In genomic region chr11:35963911-35964310, GRCh38 we compare ENCODE assay signal across 19 cellular contexts. TPM values are rescaled to one million over a fixed set of nuclear protein-coding genes. Genes with fewer than 3 reads are reported as not detected.
DNase-seq lines count a peak whose midpoint lies in the region; ATAC-seq and TF ChIP-seq lines count a peak whose summit lies in the region.
"Had no signal": no experiment of that assay in that cellular context is flagged by ENCODE, and none has a peak within 500 bp of the region (broad histone marks: within the 10 kb centered on the region; RNA-seq: fewer than 3 reads in every experiment).

No MANE protein-coding gene starts in this region.

- peak overlapping the region in 9 of 11 experiments; percentile 39 to 80 (median 69); a peak in 14 of 22 replicates for H3K27ac ChIP-seq in BLaER1 treated with 17β-estradiol and CSF1 and Interleukin-3, amounts not matched to agents 10 nM and 100 nM
- H3K27ac ChIP-seq in brain microvascular endothelial cell = no peak overlapping the region
- H3K27ac ChIP-seq in heart left ventricle = peak overlapping the region in 5 of 12 donors; percentile 23 to 77 (median 47)

- peak overlapping the region; percentile 59 for H3K27ac Mint-ChIP-seq in neural crest cell (ENCODE audit: unreplicated experiment)
- no peak overlapping the region for H3K27ac Mint-ChIP-seq in type B pancreatic cell

- in situ Hi-C loops in brain microvascular endothelial cell (cut with HindIII; ENCODE audit: low pct_ligation_motif_present, low sequenced_read_pairs) = no loop called here

- WGBS in heart left ventricle, 4 donors = 65 to 73% (median 70%) methylated on average over 3 of the region's 3 CpGs

- TF ChIP-seq CTCF in brain microvascular endothelial cell (IDR thresholded peaks at IDR 0.05; ENCODE audit: low read depth, low read length, missing control alignments) = no peak
- no peak for TF ChIP-seq CTCF in heart left ventricle (IDR thresholded peaks at IDR 0.05)
- no peak for TF ChIP-seq CTCF in neural crest cell (conservative IDR thresholded peaks at IDR 0.05)
- no peak for TF ChIP-seq CTCF in type B pancreatic cell (conservative IDR thresholded peaks at IDR 0.05)

- H3K4me1 ChIP-seq in BLaER1 treated with 17β-estradiol and CSF1 and Interleukin-3, amounts not matched to agents 10 nM and 100 nM = peaks cover 56 to 84% (median 76%) of the 10 kb centered on the region in 10 experiments
- peaks cover 0 to 43% (median 4%) of the 10 kb centered on the region in 12 donors for H3K4me1 ChIP-seq in heart left ventricle
- H3K4me1 ChIP-seq: BE2C had no signal

- H3K27me3 Mint-ChIP-seq in neural crest cell (ENCODE audit: low read depth) = no peaks in the 10 kb centered on the region
- no peaks in the 10 kb centered on the region for H3K27me3 Mint-ChIP-seq in type B pancreatic cell

- peak overlapping the region in 7 of 10 experiments; percentile 9 to 37 (median 28); a peak in 7 of 20 replicates for H3K4me3 ChIP-seq in BLaER1 treated with 17β-estradiol and CSF1 and Interleukin-3, amounts not matched to agents 10 nM and 100 nM
- H3K4me3 ChIP-seq in brain microvascular endothelial cell (ENCODE audit: low read depth, low read length) (no peak overlapping the region), heart left ventricle (no peak overlapping the region)
- H3K4me3 ChIP-seq: GM12878, K562 had no signal

- H3K27me3 ChIP-seq in BLaER1 treated with 17β-estradiol and CSF1 and Interleukin-3, amounts not matched to agents 10 nM and 100 nM = no peaks in the 10 kb centered on the region
- H3K27me3 ChIP-seq in brain microvascular endothelial cell (replicated peaks) (no peaks in the 10 kb centered on the region), heart left ventricle (no peaks in the 10 kb centered on the region)
- H3K27me3 ChIP-seq: BE2C had no signal

- H3K36me3 ChIP-seq in BLaER1 treated with 17β-estradiol and CSF1 and Interleukin-3, amounts not matched to agents 10 nM and 100 nM = peaks cover 6 to 54% (median 31%) of the 10 kb centered on the region in 11 experiments; a peak in 19 of 22 replicates
- H3K36me3 ChIP-seq in brain microvascular endothelial cell (replicated peaks) = no peaks in the 10 kb centered on the region
- no peaks in the 10 kb centered on the region for H3K36me3 ChIP-seq in heart left ventricle
- H3K36me3 ChIP-seq: BE2C had no signal

- no peak overlapping the region for H3K9ac ChIP-seq in BLaER1 treated with 17β-estradiol and CSF1 and Interleukin-3, amounts not matched to agents 10 nM and 100 nM

- ATAC-seq in heart left ventricle (peak in 3 of 4 donors; percentile 77 to 92 (median 89)), GM21360 (IDR thresholded peaks at IDR 0.05; ENCODE audit: unreplicated experiment) (no peak), HG02885 (IDR thresholded peaks at IDR 0.05; ENCODE audit: poor library complexity, unreplicated experiment) (no peak)
- ATAC-seq: GM12878, K562 had no signal

- peaks cover 10% of the 10 kb centered on the region for H3K9me3 Mint-ChIP-seq in neural crest cell
- H3K9me3 Mint-ChIP-seq in type B pancreatic cell = peaks cover 12% of the 10 kb centered on the region
- H3K9me3 Mint-ChIP-seq: CD8-positive, alpha-beta memory T cell had no signal

- H3K4me2 ChIP-seq in BLaER1 treated with 17β-estradiol and CSF1 and Interleukin-3, amounts not matched to agents 10 nM and 100 nM = peak overlapping the region in 10 of 11 experiments; percentile 62 to 87 (median 76); a peak in 17 of 22 replicates

- TF ChIP-seq POLR2A in heart left ventricle (IDR thresholded peaks at IDR 0.05) = no peak

- no peak overlapping the region for H3K4me3 Mint-ChIP-seq in neural crest cell
- H3K4me3 Mint-ChIP-seq in type B pancreatic cell = no peak overlapping the region
- H3K4me3 Mint-ChIP-seq: CD8-positive, alpha-beta memory T cell had no signal

- intact Hi-C loops in heart left ventricle (cut with DNase I) = no loop called here

- H3K4me1 Mint-ChIP-seq in neural crest cell (peaks cover 3% of the 10 kb centered on the region), type B pancreatic cell (ENCODE audit: unreplicated experiment) (peaks cover 12% of the 10 kb centered on the region)
- H3K4me1 Mint-ChIP-seq: CD8-positive, alpha-beta memory T cell had no signal

- H3K36me3 Mint-ChIP-seq in neural crest cell (ENCODE audit: low read depth) = peaks cover 20% of the 10 kb centered on the region
- H3K36me3 Mint-ChIP-seq in type B pancreatic cell = peaks cover 7% of the 10 kb centered on the region
- H3K36me3 Mint-ChIP-seq: CD8-positive, alpha-beta memory T cell had no signal

- DNase-seq in brain microvascular endothelial cell (peak; percentile 20), heart left ventricle (peak in 4 of 5 donors; percentile 31 to 64 (median 40)), neural crest cell (ENCODE audit: low read depth, low spot score) (no peak), type B pancreatic cell (ENCODE audit: extremely low spot score, unreplicated experiment) (no peak)
- DNase-seq in activated CD4-positive, alpha-beta T cell treated with anti-CD3 and anti-CD28 coated beads for 4 hours = no peak
- DNase-seq: ACHN; BE2C; CD8-positive, alpha-beta memory T cell; GDM1; NCI-H1417; NCI-H187 treated with DMSO at 0.1 percent for 48 hours; NCI-H2171; NCI-H446; NCI-H69 had no signal

- H3K9me3 ChIP-seq in BLaER1 treated with 17β-estradiol and CSF1 and Interleukin-3, amounts not matched to agents 10 nM and 100 nM (replicated peaks in 1 of 11) = peaks cover 33 to 87% (median 77%) of the 10 kb centered on the region in 11 experiments
- no peaks in the 10 kb centered on the region for H3K9me3 ChIP-seq in heart left ventricle
- H3K9me3 ChIP-seq: BE2C had no signal

- H4K20me1 ChIP-seq in BLaER1 treated with 17β-estradiol and CSF1 and Interleukin-3, amounts not matched to agents 10 nM and 100 nM = peaks cover 0 to 8% (median 0%) of the 10 kb centered on the region in 11 experiments; a peak in 1 of 22 replicates

RNA-seq across cellular contexts. Expression of gene LDLRAD3, which starts 20.0 kb away (rescaled TPM):
- total RNA-seq in heart left ventricle (1 to 10 TPM; 1.5 to 7.7 (median 2.6) TPM), neural crest cell (30.1 and 33.8 TPM in 2 replicates), type B pancreatic cell (ENCODE audit: low replicate concordance) (3.0 and 20.7 TPM in 2 replicates)
- 1 to 10 TPM; 1.1 to 4.1 TPM for polyA plus RNA-seq in heart left ventricle
- polyA plus RNA-seq: CD8-positive, alpha-beta memory T cell had no signal

Comparison
In these comparisons a context has a peak if more than half of its experiments do, and no peak if none do; other contexts are left out.
1. H3K4me3 ChIP-seq: peak in BLaER1 treated with 17β-estradiol and CSF1 and Interleukin-3, amounts not matched to agents 10 nM and 100 nM (7 of 10); none in brain microvascular endothelial cell (single experiment) and heart left ventricle (0 of 12).
2. DNase-seq: peak in brain microvascular endothelial cell (single experiment) and heart left ventricle (4 of 5); none in neural crest cell (single experiment), type B pancreatic cell (single experiment) and activated CD4-positive, alpha-beta T cell treated with anti-CD3 and anti-CD28 coated beads for 4 hours (0 of 2).
3. ATAC-seq: peak in heart left ventricle (3 of 4); none in GM21360 (single experiment) and HG02885 (single experiment).